In the genomic region with DNA sequence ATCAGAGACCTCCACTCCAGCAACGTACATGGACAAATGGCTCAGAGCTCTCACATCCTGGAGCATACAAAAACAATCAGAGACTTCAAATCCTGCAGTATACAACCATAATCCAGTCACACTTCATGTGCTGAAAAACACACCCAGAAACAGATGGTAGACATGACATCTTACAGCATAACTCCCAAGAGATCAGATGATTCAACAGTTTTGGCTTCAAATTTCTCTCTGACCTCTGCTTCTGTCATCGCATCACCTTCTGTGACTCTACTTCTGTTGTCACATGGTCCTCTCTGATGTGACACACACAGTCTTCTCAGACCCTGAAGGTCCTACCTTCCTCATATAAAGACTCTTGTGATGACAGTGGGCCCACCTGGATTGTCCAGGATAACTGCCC, we compare ENCODE assay signal across 1 cellular context.
TF ChIP-seq lines count a peak whose summit lies in the region.

No MANE protein-coding gene starts in this region.

TF ChIP-seq in HepG2, 621 proteins besides CTCF, POLR2A, EP300 and RAD21:
- TF ChIP-seq, protein P1, sequence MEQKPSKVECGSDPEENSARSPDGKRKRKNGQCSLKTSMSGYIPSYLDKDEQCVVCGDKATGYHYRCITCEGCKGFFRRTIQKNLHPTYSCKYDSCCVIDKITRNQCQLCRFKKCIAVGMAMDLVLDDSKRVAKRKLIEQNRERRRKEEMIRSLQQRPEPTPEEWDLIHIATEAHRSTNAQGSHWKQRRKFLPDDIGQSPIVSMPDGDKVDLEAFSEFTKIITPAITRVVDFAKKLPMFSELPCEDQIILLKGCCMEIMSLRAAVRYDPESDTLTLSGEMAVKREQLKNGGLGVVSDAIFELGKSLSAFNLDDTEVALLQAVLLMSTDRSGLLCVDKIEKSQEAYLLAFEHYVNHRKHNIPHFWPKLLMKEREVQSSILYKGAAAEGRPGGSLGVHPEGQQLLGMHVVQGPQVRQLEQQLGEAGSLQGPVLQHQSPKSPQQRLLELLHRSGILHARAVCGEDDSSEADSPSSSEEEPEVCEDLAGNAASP (CRISPR knock-in tag; IDR thresholded peaks at IDR 0.05; ENCODE audit: borderline replicate concordance): no peak
- TF ChIP-seq HNF4A (CRISPR knock-in tag; IDR thresholded peaks at IDR 0.05) (no peak), ZNF83 (CRISPR knock-in tag; IDR thresholded peaks at IDR 0.05; ENCODE audit: borderline replicate concordance) (no peak), SRF (IDR thresholded peaks at IDR 0.05; ENCODE audit: low read depth, low read length) (no peak), FOXK2 (IDR thresholded peaks at IDR 0.05) (no peak), GTF3A (CRISPR knock-in tag; conservative IDR thresholded peaks at IDR 0.05) (no peak), ZNF614 (CRISPR knock-in tag; IDR thresholded peaks at IDR 0.05; ENCODE audit: borderline replicate concordance) (no peak), ZNF501 (CRISPR knock-in tag; IDR thresholded peaks at IDR 0.05) (no peak), ZNF792 (CRISPR knock-in tag; IDR thresholded peaks at IDR 0.05) (no peak), NKX3-1 (CRISPR knock-in tag; IDR thresholded peaks at IDR 0.05) (no peak)
- TF ChIP-seq, protein P2, sequence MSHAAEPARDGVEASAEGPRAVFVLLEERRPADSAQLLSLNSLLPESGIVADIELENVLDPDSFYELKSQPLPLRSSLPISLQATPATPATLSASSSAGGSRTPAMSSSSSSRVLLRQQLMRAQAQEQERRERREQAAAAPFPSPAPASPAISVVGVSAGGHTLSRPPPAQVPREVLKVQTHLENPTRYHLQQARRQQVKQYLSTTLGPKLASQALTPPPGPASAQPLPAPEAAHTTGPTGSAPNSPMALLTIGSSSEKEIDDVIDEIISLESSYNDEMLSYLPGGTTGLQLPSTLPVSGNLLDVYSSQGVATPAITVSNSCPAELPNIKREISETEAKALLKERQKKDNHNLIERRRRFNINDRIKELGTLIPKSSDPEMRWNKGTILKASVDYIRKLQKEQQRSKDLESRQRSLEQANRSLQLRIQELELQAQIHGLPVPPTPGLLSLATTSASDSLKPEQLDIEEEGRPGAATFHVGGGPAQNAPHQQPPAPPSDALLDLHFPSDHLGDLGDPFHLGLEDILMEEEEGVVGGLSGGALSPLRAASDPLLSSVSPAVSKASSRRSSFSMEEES (CRISPR knock-in tag; IDR thresholded peaks at IDR 0.05): no peak
- TF ChIP-seq, protein P3, sequence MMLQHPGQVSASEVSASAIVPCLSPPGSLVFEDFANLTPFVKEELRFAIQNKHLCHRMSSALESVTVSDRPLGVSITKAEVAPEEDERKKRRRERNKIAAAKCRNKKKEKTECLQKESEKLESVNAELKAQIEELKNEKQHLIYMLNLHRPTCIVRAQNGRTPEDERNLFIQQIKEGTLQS (CRISPR knock-in tag; IDR thresholded peaks at IDR 0.05): no peak
- TF ChIP-seq, protein P4, sequence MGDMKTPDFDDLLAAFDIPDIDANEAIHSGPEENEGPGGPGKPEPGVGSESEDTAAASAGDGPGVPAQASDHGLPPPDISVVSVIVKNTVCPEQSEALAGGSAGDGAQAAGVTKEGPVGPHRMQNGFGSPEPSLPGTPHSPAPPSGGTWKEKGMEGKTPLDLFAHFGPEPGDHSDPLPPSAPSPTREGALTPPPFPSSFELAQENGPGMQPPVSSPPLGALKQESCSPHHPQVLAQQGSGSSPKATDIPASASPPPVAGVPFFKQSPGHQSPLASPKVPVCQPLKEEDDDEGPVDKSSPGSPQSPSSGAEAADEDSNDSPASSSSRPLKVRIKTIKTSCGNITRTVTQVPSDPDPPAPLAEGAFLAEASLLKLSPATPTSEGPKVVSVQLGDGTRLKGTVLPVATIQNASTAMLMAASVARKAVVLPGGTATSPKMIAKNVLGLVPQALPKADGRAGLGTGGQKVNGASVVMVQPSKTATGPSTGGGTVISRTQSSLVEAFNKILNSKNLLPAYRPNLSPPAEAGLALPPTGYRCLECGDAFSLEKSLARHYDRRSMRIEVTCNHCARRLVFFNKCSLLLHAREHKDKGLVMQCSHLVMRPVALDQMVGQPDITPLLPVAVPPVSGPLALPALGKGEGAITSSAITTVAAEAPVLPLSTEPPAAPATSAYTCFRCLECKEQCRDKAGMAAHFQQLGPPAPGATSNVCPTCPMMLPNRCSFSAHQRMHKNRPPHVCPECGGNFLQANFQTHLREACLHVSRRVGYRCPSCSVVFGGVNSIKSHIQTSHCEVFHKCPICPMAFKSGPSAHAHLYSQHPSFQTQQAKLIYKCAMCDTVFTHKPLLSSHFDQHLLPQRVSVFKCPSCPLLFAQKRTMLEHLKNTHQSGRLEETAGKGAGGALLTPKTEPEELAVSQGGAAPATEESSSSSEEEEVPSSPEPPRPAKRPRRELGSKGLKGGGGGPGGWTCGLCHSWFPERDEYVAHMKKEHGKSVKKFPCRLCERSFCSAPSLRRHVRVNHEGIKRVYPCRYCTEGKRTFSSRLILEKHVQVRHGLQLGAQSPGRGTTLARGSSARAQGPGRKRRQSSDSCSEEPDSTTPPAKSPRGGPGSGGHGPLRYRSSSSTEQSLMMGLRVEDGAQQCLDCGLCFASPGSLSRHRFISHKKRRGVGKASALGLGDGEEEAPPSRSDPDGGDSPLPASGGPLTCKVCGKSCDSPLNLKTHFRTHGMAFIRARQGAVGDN (CRISPR knock-in tag; IDR thresholded peaks at IDR 0.05): no peak
- TF ChIP-seq, protein P5, sequence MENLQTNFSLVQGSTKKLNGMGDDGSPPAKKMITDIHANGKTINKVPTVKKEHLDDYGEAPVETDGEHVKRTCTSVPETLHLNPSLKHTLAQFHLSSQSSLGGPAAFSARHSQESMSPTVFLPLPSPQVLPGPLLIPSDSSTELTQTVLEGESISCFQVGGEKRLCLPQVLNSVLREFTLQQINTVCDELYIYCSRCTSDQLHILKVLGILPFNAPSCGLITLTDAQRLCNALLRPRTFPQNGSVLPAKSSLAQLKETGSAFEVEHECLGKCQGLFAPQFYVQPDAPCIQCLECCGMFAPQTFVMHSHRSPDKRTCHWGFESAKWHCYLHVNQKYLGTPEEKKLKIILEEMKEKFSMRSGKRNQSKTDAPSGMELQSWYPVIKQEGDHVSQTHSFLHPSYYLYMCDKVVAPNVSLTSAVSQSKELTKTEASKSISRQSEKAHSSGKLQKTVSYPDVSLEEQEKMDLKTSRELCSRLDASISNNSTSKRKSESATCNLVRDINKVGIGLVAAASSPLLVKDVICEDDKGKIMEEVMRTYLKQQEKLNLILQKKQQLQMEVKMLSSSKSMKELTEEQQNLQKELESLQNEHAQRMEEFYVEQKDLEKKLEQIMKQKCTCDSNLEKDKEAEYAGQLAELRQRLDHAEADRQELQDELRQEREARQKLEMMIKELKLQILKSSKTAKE (CRISPR knock-in tag; IDR thresholded peaks at IDR 0.05; ENCODE audit: borderline replicate concordance): no peak
- TF ChIP-seq, protein P6, sequence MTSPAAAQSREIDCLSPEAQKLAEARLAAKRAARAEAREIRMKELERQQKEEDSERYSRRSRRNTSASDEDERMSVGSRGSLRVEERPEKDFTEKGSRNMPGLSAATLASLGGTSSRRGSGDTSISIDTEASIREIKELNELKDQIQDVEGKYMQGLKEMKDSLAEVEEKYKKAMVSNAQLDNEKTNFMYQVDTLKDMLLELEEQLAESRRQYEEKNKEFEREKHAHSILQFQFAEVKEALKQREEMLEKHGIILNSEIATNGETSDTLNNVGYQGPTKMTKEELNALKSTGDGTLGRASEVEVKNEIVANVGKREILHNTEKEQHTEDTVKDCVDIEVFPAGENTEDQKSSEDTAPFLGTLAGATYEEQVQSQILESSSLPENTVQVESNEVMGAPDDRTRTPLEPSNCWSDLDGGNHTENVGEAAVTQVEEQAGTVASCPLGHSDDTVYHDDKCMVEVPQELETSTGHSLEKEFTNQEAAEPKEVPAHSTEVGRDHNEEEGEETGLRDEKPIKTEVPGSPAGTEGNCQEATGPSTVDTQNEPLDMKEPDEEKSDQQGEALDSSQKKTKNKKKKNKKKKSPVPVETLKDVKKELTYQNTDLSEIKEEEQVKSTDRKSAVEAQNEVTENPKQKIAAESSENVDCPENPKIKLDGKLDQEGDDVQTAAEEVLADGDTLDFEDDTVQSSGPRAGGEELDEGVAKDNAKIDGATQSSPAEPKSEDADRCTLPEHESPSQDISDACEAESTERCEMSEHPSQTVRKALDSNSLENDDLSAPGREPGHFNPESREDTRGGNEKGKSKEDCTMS (CRISPR knock-in tag; conservative IDR thresholded peaks at IDR 0.05): no peak
- TF ChIP-seq, protein P7, sequence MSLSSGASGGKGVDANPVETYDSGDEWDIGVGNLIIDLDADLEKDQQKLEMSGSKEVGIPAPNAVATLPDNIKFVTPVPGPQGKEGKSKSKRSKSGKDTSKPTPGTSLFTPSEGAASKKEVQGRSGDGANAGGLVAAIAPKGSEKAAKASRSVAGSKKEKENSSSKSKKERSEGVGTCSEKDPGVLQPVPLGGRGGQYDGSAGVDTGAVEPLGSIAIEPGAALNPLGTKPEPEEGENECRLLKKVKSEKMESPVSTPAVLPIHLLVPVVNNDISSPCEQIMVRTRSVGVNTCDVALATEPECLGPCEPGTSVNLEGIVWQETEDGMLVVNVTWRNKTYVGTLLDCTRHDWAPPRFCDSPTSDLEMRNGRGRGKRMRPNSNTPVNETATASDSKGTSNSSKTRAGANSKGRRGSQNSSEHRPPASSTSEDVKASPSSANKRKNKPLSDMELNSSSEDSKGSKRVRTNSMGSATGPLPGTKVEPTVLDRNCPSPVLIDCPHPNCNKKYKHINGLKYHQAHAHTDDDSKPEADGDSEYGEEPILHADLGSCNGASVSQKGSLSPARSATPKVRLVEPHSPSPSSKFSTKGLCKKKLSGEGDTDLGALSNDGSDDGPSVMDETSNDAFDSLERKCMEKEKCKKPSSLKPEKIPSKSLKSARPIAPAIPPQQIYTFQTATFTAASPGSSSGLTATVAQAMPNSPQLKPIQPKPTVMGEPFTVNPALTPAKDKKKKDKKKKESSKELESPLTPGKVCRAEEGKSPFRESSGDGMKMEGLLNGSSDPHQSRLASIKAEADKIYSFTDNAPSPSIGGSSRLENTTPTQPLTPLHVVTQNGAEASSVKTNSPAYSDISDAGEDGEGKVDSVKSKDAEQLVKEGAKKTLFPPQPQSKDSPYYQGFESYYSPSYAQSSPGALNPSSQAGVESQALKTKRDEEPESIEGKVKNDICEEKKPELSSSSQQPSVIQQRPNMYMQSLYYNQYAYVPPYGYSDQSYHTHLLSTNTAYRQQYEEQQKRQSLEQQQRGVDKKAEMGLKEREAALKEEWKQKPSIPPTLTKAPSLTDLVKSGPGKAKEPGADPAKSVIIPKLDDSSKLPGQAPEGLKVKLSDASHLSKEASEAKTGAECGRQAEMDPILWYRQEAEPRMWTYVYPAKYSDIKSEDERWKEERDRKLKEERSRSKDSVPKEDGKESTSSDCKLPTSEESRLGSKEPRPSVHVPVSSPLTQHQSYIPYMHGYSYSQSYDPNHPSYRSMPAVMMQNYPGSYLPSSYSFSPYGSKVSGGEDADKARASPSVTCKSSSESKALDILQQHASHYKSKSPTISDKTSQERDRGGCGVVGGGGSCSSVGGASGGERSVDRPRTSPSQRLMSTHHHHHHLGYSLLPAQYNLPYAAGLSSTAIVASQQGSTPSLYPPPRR (CRISPR knock-in tag; IDR thresholded peaks at IDR 0.05; ENCODE audit: borderline replicate concordance): no peak
- TF ChIP-seq, protein P8, sequence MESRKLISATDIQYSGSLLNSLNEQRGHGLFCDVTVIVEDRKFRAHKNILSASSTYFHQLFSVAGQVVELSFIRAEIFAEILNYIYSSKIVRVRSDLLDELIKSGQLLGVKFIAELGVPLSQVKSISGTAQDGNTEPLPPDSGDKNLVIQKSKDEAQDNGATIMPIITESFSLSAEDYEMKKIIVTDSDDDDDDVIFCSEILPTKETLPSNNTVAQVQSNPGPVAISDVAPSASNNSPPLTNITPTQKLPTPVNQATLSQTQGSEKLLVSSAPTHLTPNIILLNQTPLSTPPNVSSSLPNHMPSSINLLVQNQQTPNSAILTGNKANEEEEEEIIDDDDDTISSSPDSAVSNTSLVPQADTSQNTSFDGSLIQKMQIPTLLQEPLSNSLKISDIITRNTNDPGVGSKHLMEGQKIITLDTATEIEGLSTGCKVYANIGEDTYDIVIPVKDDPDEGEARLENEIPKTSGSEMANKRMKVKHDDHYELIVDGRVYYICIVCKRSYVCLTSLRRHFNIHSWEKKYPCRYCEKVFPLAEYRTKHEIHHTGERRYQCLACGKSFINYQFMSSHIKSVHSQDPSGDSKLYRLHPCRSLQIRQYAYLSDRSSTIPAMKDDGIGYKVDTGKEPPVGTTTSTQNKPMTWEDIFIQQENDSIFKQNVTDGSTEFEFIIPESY (CRISPR knock-in tag; IDR thresholded peaks at IDR 0.05): no peak
- TF ChIP-seq, protein P9, sequence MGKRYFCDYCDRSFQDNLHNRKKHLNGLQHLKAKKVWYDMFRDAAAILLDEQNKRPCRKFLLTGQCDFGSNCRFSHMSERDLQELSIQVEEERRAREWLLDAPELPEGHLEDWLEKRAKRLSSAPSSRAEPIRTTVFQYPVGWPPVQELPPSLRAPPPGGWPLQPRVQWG (CRISPR knock-in tag; IDR thresholded peaks at IDR 0.05; ENCODE audit: borderline replicate concordance, low read depth): no peak
- TF ChIP-seq, protein P10, sequence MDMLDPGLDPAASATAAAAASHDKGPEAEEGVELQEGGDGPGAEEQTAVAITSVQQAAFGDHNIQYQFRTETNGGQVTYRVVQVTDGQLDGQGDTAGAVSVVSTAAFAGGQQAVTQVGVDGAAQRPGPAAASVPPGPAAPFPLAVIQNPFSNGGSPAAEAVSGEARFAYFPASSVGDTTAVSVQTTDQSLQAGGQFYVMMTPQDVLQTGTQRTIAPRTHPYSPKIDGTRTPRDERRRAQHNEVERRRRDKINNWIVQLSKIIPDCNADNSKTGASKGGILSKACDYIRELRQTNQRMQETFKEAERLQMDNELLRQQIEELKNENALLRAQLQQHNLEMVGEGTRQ (IDR thresholded peaks at IDR 0.05; ENCODE audit: low read depth, low read length): no peak
- TF ChIP-seq, protein P10 (CRISPR knock-in tag; IDR thresholded peaks at IDR 0.05; ENCODE audit: borderline replicate concordance): no peak
- TF ChIP-seq, protein P11, sequence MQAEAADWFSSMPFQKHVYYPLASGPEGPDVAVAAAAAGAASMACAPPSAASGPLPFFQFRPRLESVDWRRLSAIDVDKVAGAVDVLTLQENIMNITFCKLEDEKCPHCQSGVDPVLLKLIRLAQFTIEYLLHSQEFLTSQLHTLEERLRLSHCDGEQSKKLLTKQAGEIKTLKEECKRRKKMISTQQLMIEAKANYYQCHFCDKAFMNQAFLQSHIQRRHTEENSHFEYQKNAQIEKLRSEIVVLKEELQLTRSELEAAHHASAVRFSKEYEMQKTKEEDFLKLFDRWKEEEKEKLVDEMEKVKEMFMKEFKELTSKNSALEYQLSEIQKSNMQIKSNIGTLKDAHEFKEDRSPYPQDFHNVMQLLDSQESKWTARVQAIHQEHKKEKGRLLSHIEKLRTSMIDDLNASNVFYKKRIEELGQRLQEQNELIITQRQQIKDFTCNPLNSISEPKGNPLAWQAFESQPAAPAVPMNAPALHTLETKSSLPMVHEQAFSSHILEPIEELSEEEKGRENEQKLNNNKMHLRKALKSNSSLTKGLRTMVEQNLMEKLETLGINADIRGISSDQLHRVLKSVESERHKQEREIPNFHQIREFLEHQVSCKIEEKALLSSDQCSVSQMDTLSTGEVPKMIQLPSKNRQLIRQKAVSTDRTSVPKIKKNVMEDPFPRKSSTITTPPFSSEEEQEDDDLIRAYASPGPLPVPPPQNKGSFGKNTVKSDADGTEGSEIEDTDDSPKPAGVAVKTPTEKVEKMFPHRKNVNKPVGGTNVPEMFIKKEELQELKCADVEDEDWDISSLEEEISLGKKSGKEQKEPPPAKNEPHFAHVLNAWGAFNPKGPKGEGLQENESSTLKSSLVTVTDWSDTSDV (CRISPR knock-in tag; IDR thresholded peaks at IDR 0.05): no peak
